Comparison of ENCODE assay signal across 11 cellular contexts in the genomic region with DNA sequence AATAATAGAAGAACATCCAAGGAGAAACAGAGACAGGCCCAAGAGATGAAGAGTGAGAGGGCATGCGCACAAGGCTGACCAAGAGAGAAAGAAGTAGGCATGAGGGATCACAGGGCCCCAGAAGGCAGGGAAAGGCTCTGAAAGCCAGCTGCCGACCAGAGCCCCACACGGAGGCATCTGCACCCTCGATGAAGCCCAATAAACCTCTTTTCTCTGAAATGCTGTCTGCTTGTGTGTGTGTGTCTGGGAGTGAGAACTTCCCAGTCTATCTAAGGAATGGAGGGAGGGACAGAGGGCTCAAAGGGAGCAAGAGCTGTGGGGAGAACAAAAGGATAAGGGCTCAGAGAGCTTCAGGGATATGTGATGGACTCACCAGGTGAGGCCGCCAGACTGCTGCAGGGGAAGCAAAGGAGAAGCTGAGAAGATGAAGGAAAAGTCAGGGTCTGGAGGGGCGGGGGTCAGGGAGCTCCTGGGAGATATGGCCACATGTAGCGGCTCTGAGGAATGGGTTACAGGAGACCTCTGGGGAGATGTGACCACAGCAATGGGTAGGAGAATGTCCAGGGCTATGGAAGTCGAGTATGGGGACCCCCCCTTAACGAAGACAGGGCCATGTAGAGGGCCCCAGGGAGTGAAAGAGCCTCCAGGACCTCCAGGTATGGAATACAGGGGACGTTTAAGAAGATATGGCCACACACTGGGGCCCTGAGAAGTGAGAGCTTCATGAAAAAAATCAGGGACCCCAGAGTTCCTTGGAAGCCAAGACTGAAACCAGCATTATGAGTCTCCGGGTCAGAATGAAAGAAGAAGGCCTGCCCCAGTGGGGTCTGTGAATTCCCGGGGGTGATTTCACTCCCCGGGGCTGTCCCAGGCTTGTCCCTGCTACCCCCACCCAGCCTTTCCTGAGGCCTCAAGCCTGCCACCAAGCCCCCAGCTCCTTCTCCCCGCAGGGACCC. TPM values are rescaled to one million over a fixed set of nuclear protein-coding genes. Genes with fewer than 3 reads are reported as not detected.
DNase-seq lines count a peak whose midpoint lies in the region; ATAC-seq and TF ChIP-seq lines count a peak whose summit lies in the region.
"Had no signal": no experiment of that assay in that cellular context is flagged by ENCODE, and none has a peak within 500 bp of the region (broad histone marks: within the 10 kb centered on the region; RNA-seq: fewer than 3 reads in every experiment).

No MANE protein-coding gene starts in this region.

- TF ChIP-seq CTCF in body of pancreas (IDR thresholded peaks at IDR 0.05): no peak

- H3K27ac Mint-ChIP-seq in IgD-negative memory B cell: peak overlapping the region; percentile 92 to 100 (median 98)
- peak overlapping the region; percentile 99 for H3K27ac Mint-ChIP-seq in central memory CD8-positive, alpha-beta T cell (ENCODE audit: low read depth)

- no peak for ATAC-seq in central memory CD8-positive, alpha-beta T cell (replicated peaks; ENCODE audit: extremely low read depth, poor library complexity, severe bottlenecking)
- ATAC-seq in body of pancreas: no peak

- intact Hi-C loops in body of pancreas (cut with DNase I): no loop called here

- no peak overlapping the region for H3K27ac ChIP-seq in body of pancreas

- H3K27me3 ChIP-seq in body of pancreas: no peaks in the 10 kb centered on the region

- H3K4me1 Mint-ChIP-seq in IgD-negative memory B cell: peaks cover 34 to 78% (median 74%) of the 10 kb centered on the region in 3 donors
- H3K4me1 Mint-ChIP-seq in central memory CD8-positive, alpha-beta T cell: peaks cover 89% of the 10 kb centered on the region
- H3K4me1 Mint-ChIP-seq: neural crest cell had no signal

- H3K9me3 Mint-ChIP-seq in IgD-negative memory B cell: no peaks in the 10 kb centered on the region
- H3K9me3 Mint-ChIP-seq in central memory CD8-positive, alpha-beta T cell: no peaks in the 10 kb centered on the region
- H3K9me3 Mint-ChIP-seq: neural crest cell had no signal

- TF ChIP-seq POLR2A in body of pancreas (IDR thresholded peaks at IDR 0.05): no peak

- H3K9me3 ChIP-seq in body of pancreas: no peaks in the 10 kb centered on the region

- WGBS in body of pancreas, 2 donors: 62 to 71% methylated on average over 14 of the region's 14 CpGs

- peaks cover 1% of the 10 kb centered on the region for H3K27me3 Mint-ChIP-seq in IgD-negative memory B cell
- no peaks in the 10 kb centered on the region for H3K27me3 Mint-ChIP-seq in central memory CD8-positive, alpha-beta T cell

- no peaks in the 10 kb centered on the region for H3K36me3 ChIP-seq in body of pancreas (replicated peaks in 1 of 2; ENCODE audit: insufficient read depth in 1 of 2, low read depth in 2 of 2)

- peaks cover 3% of the 10 kb centered on the region for H3K36me3 Mint-ChIP-seq in IgD-negative memory B cell
- H3K36me3 Mint-ChIP-seq in central memory CD8-positive, alpha-beta T cell (ENCODE audit: insufficient read depth): peaks cover 42% of the 10 kb centered on the region

- H3K4me1 ChIP-seq in body of pancreas: peaks cover 14% of the 10 kb centered on the region

- DNase-seq in activated CD8-positive, alpha-beta memory T cell treated with anti-CD3 and anti-CD28 coated beads for 24 hours: peak; percentile 84
- no peak for DNase-seq in activated CD8-positive, alpha-beta memory T cell treated with anti-CD3 and anti-CD28 coated beads, Interleukin-2, amount 50 U/mL, for 4 hours
- no peak for DNase-seq in central memory CD8-positive, alpha-beta T cell (ENCODE audit: low spot score in 2 of 2)
- peak; percentile 81 for DNase-seq in stimulated activated CD8-positive, alpha-beta memory T cell treated with anti-CD3 and anti-CD28 coated beads, Interleukin-4, amount 100 ng/mL, for 48 hours
- DNase-seq in NOMO-1 (lab: John Stamatoyannopoulos, UW; ENCODE audit: unreplicated experiment in 2 of 2) (no peak), T1000 (lab: John Stamatoyannopoulos, UW) (no peak), body of pancreas (no peak)
- DNase-seq: NCI-H1694 had no signal

- no peak overlapping the region for H3K4me3 ChIP-seq in body of pancreas

- H3K4me3 Mint-ChIP-seq in IgD-negative memory B cell: peak overlapping the region; percentile 93 to 99 (median 97)
- peak overlapping the region; percentile 91 for H3K4me3 Mint-ChIP-seq in central memory CD8-positive, alpha-beta T cell
- H3K4me3 Mint-ChIP-seq: neural crest cell had no signal

RNA-seq across cellular contexts. Expression of gene TNF, which starts 1.0 kb away (rescaled TPM):
- 6.4 TPM for polyA plus RNA-seq in IgD-negative memory B cell
- 1 to 10 TPM in 1 of 2 donors, under 1 TPM in 1; 0.66 to 1.3 TPM for total RNA-seq in body of pancreas
- total RNA-seq: neural crest cell had no signal
- polyA plus RNA-seq: AG04450 had no signal

RNA-seq across cellular contexts. Expression of gene LTA, which starts 2.3 kb away (rescaled TPM):
- polyA plus RNA-seq in IgD-negative memory B cell: 16.3 TPM
- not detected for total RNA-seq in body of pancreas
- polyA plus RNA-seq: AG04450 had no signal

RNA-seq across cellular contexts. Expression of gene LTB, which starts 7.8 kb away (rescaled TPM):
- polyA plus RNA-seq in IgD-negative memory B cell: 2,767 TPM
- under 1 TPM in 1 of 2 donors, not detected in 1; 0.78 TPM for total RNA-seq in body of pancreas
- total RNA-seq: neural crest cell had no signal
- polyA plus RNA-seq: AG04450 had no signal

RNA-seq across cellular contexts. Expression of gene LST1, which starts 11.7 kb away (rescaled TPM):
- polyA plus RNA-seq in IgD-negative memory B cell: 20.5 TPM
- 1 to 10 TPM; 2.9 to 6.9 TPM for total RNA-seq in body of pancreas
- total RNA-seq: neural crest cell had no signal
- polyA plus RNA-seq: AG04450 had no signal

RNA-seq across cellular contexts. Expression of gene NCR3, which starts 18.4 kb away (rescaled TPM):
- 140 TPM for polyA plus RNA-seq in IgD-negative memory B cell
- not detected for total RNA-seq in body of pancreas
- total RNA-seq: neural crest cell had no signal
- polyA plus RNA-seq: AG04450 had no signal

Comparison
In these comparisons a context has a peak if more than half of its experiments do, and no peak if none do; other contexts are left out.
1. DNase-seq: peak in activated CD8-positive, alpha-beta memory T cell treated with anti-CD3 and anti-CD28 coated beads for 24 hours (single experiment) and stimulated activated CD8-positive, alpha-beta memory T cell treated with anti-CD3 and anti-CD28 coated beads, Interleukin-4, amount 100 ng/mL, for 48 hours (single experiment); none in activated CD8-positive, alpha-beta memory T cell treated with anti-CD3 and anti-CD28 coated beads, Interleukin-2, amount 50 U/mL, for 4 hours (single experiment), central memory CD8-positive, alpha-beta T cell (0 of 2), NOMO-1 (0 of 2), T1000 (single experiment) and body of pancreas (0 of 4).